In genomic region chrX:23773601-23774175, GRCh38 we compare ENCODE assay signal across 9 cellular contexts. TPM values are rescaled to one million over a fixed set of nuclear protein-coding genes. Genes with fewer than 3 reads are reported as not detected.
DNase-seq lines count a peak whose midpoint lies in the region; ATAC-seq, FAIRE-seq and TF ChIP-seq lines count a peak whose summit lies in the region.
"Had no signal": no experiment of that assay in that cellular context is flagged by ENCODE, and none has a peak within 500 bp of the region (broad histone marks: within the 10 kb centered on the region; RNA-seq: fewer than 3 reads in every experiment).

No MANE protein-coding gene starts in this region.

- TF ChIP-seq CTCF in MM.1S (IDR thresholded peaks at IDR 0.05; ENCODE audit: low read length) = no peak
- TF ChIP-seq CTCF in spleen (IDR thresholded peaks at IDR 0.05 in 8 of 11, conservative IDR thresholded peaks at IDR 0.05 in 3 of 11) = no peak
- no peak for TF ChIP-seq CTCF in RWPE1 (conservative IDR thresholded peaks at IDR 0.05; ENCODE audit: low read depth)
- no peak for TF ChIP-seq CTCF in WERI-Rb-1 (IDR thresholded peaks at IDR 0.05; ENCODE audit: low read depth, low read length)

- H3K9me3 ChIP-seq in MM.1S (replicated peaks; ENCODE audit: insufficient read depth, low read length) (no peaks in the 10 kb centered on the region), spleen (no peaks in the 10 kb centered on the region), WERI-Rb-1 (ENCODE audit: severe bottlenecking) (no peaks in the 10 kb centered on the region)

- no peaks in the 10 kb centered on the region for H3K79me2 ChIP-seq in MM.1S (ENCODE audit: low read length)

- intact Hi-C loops in activated T-helper 1 cell treated with anti-CD3 and anti-CD28 coated beads, Interleukin-12 subunit alpha, Interleukin-12 subunit beta, Interleukin-2, Interleukin-4 antibody, amounts not matched to agents 30 ng/mL and 10 ng/mL and 1 ng/mL, durations not matched to agents 14 hours and 24 hours and 36 hours (cut with micrococcal nuclease) = loop anchor here (1.0 to 2.0 kb wide), 2 partner anchors 8 to 41 kb away; no protein-coding TSS in a partner anchor
- intact Hi-C loops in spleen (cut with DNase I; ENCODE audit: low total_unique reads) = no loop called here

- peak; percentile 87 for ATAC-seq in GM21529 (IDR thresholded peaks at IDR 0.05; ENCODE audit: unreplicated experiment)

- H3K4me3 ChIP-seq in MM.1S (ENCODE audit: low read length) (0 out of 2 replicates have a peak overlapping the region, but pooled peaks have one; percentile 37), spleen (peak overlapping the region in 1 of 8 donors; percentile 46), WERI-Rb-1 (ENCODE audit: low read depth, low read length) (no peak overlapping the region)

- 24 to 40% (median 28%) methylated on average over 3 of the region's 3 CpGs for WGBS in spleen, 5 donors

- H3K27me3 Mint-ChIP-seq in activated T-helper 1 cell treated with anti-CD3 and anti-CD28 coated beads, Interleukin-12 subunit alpha, Interleukin-12 subunit beta, Interleukin-2, Interleukin-4 antibody, amounts not matched to agents 30 ng/mL and 10 ng/mL and 1 ng/mL, durations not matched to agents 14 hours and 24 hours and 36 hours (ENCODE audit: insufficient read depth) = no peaks in the 10 kb centered on the region

- H3K27ac ChIP-seq in MM.1S (ENCODE audit: low read length) = peak overlapping the region; percentile 57; the same call in 1 of the 2 replicates
- H3K27ac ChIP-seq in spleen = peak overlapping the region; percentile 57 to 94 (median 86)
- H3K27ac ChIP-seq in RWPE1 = no peak overlapping the region
- H3K27ac ChIP-seq in WERI-Rb-1 = no peak overlapping the region

- no peaks in the 10 kb centered on the region for H3K9me2 ChIP-seq in MM.1S (replicated peaks; ENCODE audit: insufficient read depth, low read length)

- peaks cover 12% of the 10 kb centered on the region for H3K4me1 Mint-ChIP-seq in activated T-helper 1 cell treated with anti-CD3 and anti-CD28 coated beads, Interleukin-12 subunit alpha, Interleukin-12 subunit beta, Interleukin-2, Interleukin-4 antibody, amounts not matched to agents 30 ng/mL and 10 ng/mL and 1 ng/mL, durations not matched to agents 14 hours and 24 hours and 36 hours (ENCODE audit: low read depth)

- H3K9me3 Mint-ChIP-seq in activated T-helper 1 cell treated with anti-CD3 and anti-CD28 coated beads, Interleukin-12 subunit alpha, Interleukin-12 subunit beta, Interleukin-2, Interleukin-4 antibody, amounts not matched to agents 30 ng/mL and 10 ng/mL and 1 ng/mL, durations not matched to agents 14 hours and 24 hours and 36 hours = no peaks in the 10 kb centered on the region

- no peaks in the 10 kb centered on the region for H3F3A ChIP-seq in MM.1S (ENCODE audit: insufficient read depth, low read length)

- H3K27me3 ChIP-seq in MM.1S (replicated peaks; ENCODE audit: insufficient read depth, low read length) (no peaks in the 10 kb centered on the region), spleen (replicated peaks in 1 of 7) (no peaks in the 10 kb centered on the region), WERI-Rb-1 (ENCODE audit: insufficient read depth, low read depth, severe bottlenecking) (peaks cover 4% of the 10 kb centered on the region)

- POLR2A ChIA-PET in RWPE1 (lab: Yijun Ruan, JAX; ENCODE audit: low non-redundant PET) = no interaction called here

- H4K20me1 ChIP-seq in MM.1S (ENCODE audit: insufficient read depth, low read length) = no peaks in the 10 kb centered on the region

- H3K36me3 ChIP-seq in MM.1S (replicated peaks; ENCODE audit: insufficient read depth, low read length) (no peaks in the 10 kb centered on the region), spleen (no peaks in the 10 kb centered on the region), WERI-Rb-1 (no peaks in the 10 kb centered on the region)

- CTCF ChIA-PET in RWPE1 (lab: Yijun Ruan, JAX) = no interaction called here

- peak overlapping the region; percentile 63; the same call in 1 of the 2 replicates for H2AFZ ChIP-seq in MM.1S (ENCODE audit: low read length)

- H3K36me3 Mint-ChIP-seq in activated T-helper 1 cell treated with anti-CD3 and anti-CD28 coated beads, Interleukin-12 subunit alpha, Interleukin-12 subunit beta, Interleukin-2, Interleukin-4 antibody, amounts not matched to agents 30 ng/mL and 10 ng/mL and 1 ng/mL, durations not matched to agents 14 hours and 24 hours and 36 hours (ENCODE audit: low read depth) = no peaks in the 10 kb centered on the region

- H3K4me1 ChIP-seq in MM.1S (ENCODE audit: low read length) = peaks cover 3% of the 10 kb centered on the region; the same call in 1 of the 2 replicates
- peaks cover 0 to 19% (median 14%) of the 10 kb centered on the region in 6 donors for H3K4me1 ChIP-seq in spleen

- no peak for DNase-seq in GM12892 (ENCODE audit: insufficient read length)
- DNase-seq in MM.1S = peak; percentile 62
- peak; percentile 41 for DNase-seq in activated T-helper 1 cell treated with anti-CD3 and anti-CD28 coated beads, Interleukin-12 subunit alpha, Interleukin-12 subunit beta, Interleukin-2, Interleukin-4 antibody, amounts not matched to agents 30 ng/mL and 10 ng/mL and 1 ng/mL, durations not matched to agents 14 hours and 24 hours and 36 hours (ENCODE audit: low spot score)
- no peak for DNase-seq in spleen
- no peak for DNase-seq in HTR-8/SVneo (ENCODE audit: insufficient read length, low spot score)
- no peak for DNase-seq in RWPE1 (ENCODE audit: low spot score)
- DNase-seq in WERI-Rb-1 = no peak

- FAIRE-seq in GM12892 (lab: Jason Lieb, UNC) (peak; percentile 33), HTR-8/SVneo (lab: Jason Lieb, UNC) (no peak)
- FAIRE-seq: H1 had no signal

- peak overlapping the region; percentile 21; the same call in 1 of the 2 replicates for H3K9ac ChIP-seq in MM.1S (ENCODE audit: low read length)

- peak overlapping the region; percentile 87 for H3K27ac Mint-ChIP-seq in activated T-helper 1 cell treated with anti-CD3 and anti-CD28 coated beads, Interleukin-12 subunit alpha, Interleukin-12 subunit beta, Interleukin-2, Interleukin-4 antibody, amounts not matched to agents 30 ng/mL and 10 ng/mL and 1 ng/mL, durations not matched to agents 14 hours and 24 hours and 36 hours

- H3K4me2 ChIP-seq in MM.1S (ENCODE audit: low read depth, low read length) = peak overlapping the region; percentile 47; the same call in 1 of the 2 replicates

- peak overlapping the region; percentile 73 for H3K4me3 Mint-ChIP-seq in activated T-helper 1 cell treated with anti-CD3 and anti-CD28 coated beads, Interleukin-12 subunit alpha, Interleukin-12 subunit beta, Interleukin-2, Interleukin-4 antibody, amounts not matched to agents 30 ng/mL and 10 ng/mL and 1 ng/mL, durations not matched to agents 14 hours and 24 hours and 36 hours

- TF ChIP-seq POLR2A in GM12892 (IDR thresholded peaks at IDR 0.05; ENCODE audit: low read depth, low read length) (no peak), spleen (IDR thresholded peaks at IDR 0.05) (no peak)

RNA-seq across cellular contexts. Expression of gene SAT1, which starts 9.3 kb away (rescaled TPM):
- polyA plus RNA-seq in GM12892 (2012; ENCODE audit: missing spikeins) = 66.9 TPM
- 71.8 and 74.8 TPM in 2 replicates for total RNA-seq in activated T-helper 1 cell treated with anti-CD3 and anti-CD28 coated beads, Interleukin-12 subunit alpha, Interleukin-12 subunit beta, Interleukin-2, Interleukin-4 antibody, amounts not matched to agents 30 ng/mL and 10 ng/mL and 1 ng/mL, durations not matched to agents 14 hours and 24 hours and 36 hours
- 1,000 to 10,000 TPM in 3 of 7 donors, 100 to 1,000 TPM in 4; 714 to 2,832 (median 962) TPM for total RNA-seq in spleen
- polyA plus RNA-seq in spleen = 1,000 to 10,000 TPM in 2 of 3 donors, 100 to 1,000 TPM in 1; 809 to 1,355 (median 1,000) TPM

RNA-seq across cellular contexts. Expression of gene ACOT9, which starts 30.6 kb away (rescaled TPM):
- polyA plus RNA-seq in GM12892 (2012; ENCODE audit: missing spikeins) = 17.5 TPM
- total RNA-seq in activated T-helper 1 cell treated with anti-CD3 and anti-CD28 coated beads, Interleukin-12 subunit alpha, Interleukin-12 subunit beta, Interleukin-2, Interleukin-4 antibody, amounts not matched to agents 30 ng/mL and 10 ng/mL and 1 ng/mL, durations not matched to agents 14 hours and 24 hours and 36 hours = 58.3 and 60.3 TPM in 2 replicates
- total RNA-seq in spleen = 10 to 100 TPM; 29.4 to 43.1 (median 37.9) TPM
- polyA plus RNA-seq in spleen = 10 to 100 TPM; 25.7 to 46.9 (median 39.2) TPM

Comparison
In these comparisons a context has a peak if more than half of its experiments do, and no peak if none do; other contexts are left out.
1. DNase-seq: peak in MM.1S (single experiment) and activated T-helper 1 cell treated with anti-CD3 and anti-CD28 coated beads, Interleukin-12 subunit alpha, Interleukin-12 subunit beta, Interleukin-2, Interleukin-4 antibody, amounts not matched to agents 30 ng/mL and 10 ng/mL and 1 ng/mL, durations not matched to agents 14 hours and 24 hours and 36 hours (single experiment); none in GM12892 (single experiment), spleen (single experiment), HTR-8/SVneo (single experiment), RWPE1 (single experiment) and WERI-Rb-1 (single experiment).
2. H3K27ac ChIP-seq: peak in MM.1S (single experiment) and spleen (8 of 8); none in RWPE1 (single experiment) and WERI-Rb-1 (single experiment).